Comparison of ENCODE assay signal across 19 cellular contexts in the genomic region with DNA sequence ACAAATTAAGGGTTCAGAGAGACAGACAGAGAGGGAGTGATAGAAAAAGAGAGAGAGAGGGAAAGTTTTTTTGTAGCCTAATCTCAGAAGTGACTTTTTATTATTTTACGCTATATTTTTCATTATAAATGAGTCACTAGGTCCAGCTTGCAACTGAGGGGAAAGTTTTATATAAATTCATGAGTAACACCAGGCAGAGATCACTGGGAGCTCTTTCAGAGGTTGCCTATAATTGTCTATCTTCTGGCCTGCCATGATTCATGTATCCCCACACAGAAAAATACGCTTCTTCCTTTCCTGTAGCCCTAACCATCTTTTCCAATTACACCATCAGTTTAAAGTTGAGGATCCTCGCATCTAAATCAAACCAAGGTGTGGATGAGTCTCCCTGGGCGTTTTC.
"Had no signal": no experiment of that assay in that cellular context is flagged by ENCODE, and none has a peak within 500 bp of the region (broad histone marks: within the 10 kb centered on the region; RNA-seq: fewer than 3 reads in every experiment).

No MANE protein-coding gene starts in this region.

- ATAC-seq: activated T-cell treated with anti-CD3 and anti-CD28 coated beads, Interleukin-2, amount 50 U/mL, for 4 hours; esophagus mucosa; gastroesophageal sphincter; left cardiac atrium; left ventricle myocardium superior; mucosa of descending colon; natural killer cell treated with Interleukin-12 subunit alpha and Interleukin-12 subunit beta and Interleukin-15 and Interleukin-18, amount 100 ng/mL, for 72 hours; right lobe of liver; stimulated activated naive CD8-positive, alpha-beta T cell treated with anti-CD3 and anti-CD28 coated beads, Interleukin-15, Interleukin-2, amounts not matched to agents 100 U/mL and 50 U/mL, for 24 hours had no signal

- H3K4me2 ChIP-seq: hepatocyte had no signal

- H2AFZ ChIP-seq: hepatocyte had no signal

- H3K36me3 ChIP-seq: gastroesophageal sphincter, neutrophil, right lobe of liver, uterus, WERI-Rb-1 had no signal

- H3K9me3 ChIP-seq: gastroesophageal sphincter, neutrophil, right lobe of liver, uterus had no signal

- H3K27ac ChIP-seq: gastroesophageal sphincter, hepatocyte, neutrophil, right lobe of liver, uterus, WERI-Rb-1 had no signal

- H3K79me2 ChIP-seq: hepatocyte had no signal

- H3K27me3 ChIP-seq: gastroesophageal sphincter, hepatocyte, neutrophil, right lobe of liver, uterus had no signal

- DNase-seq: activated CD4-positive, alpha-beta memory T cell treated with anti-CD3 and anti-CD28 coated beads, Interleukin-2, amount 10 ng/mL, durations not matched to agents 7 days and 5 days; activated CD4-positive, alpha-beta T cell treated with anti-CD3 and anti-CD28 coated beads, Interleukin-2, amount 10 ng/mL, durations not matched to agents 7 days and 5 days; activated CD4-positive, CD25-positive, alpha-beta regulatory T cell treated with anti-CD3 and anti-CD28 coated beads, Interleukin-2, amount 50 U/mL, for 72 hours; activated T-cell treated with anti-CD3 and anti-CD28 coated beads, Interleukin-2, amount 50 U/mL, for 4 hours; anterior cingulate cortex; endodermal cell; left cardiac atrium; left ventricle myocardium superior; mucosa of descending colon; right lobe of liver; stimulated activated CD4-positive, alpha-beta T cell treated with anti-CD3 and anti-CD28 coated beads, Interleukin-2, amount 100 ng/mL, for 48 hours; stimulated activated naive CD8-positive, alpha-beta T cell treated with anti-CD3 and anti-CD28 coated beads, Interleukin-15, Interleukin-2, amounts not matched to agents 100 U/mL and 50 U/mL, for 24 hours; uterus had no signal

- H3K4me1 ChIP-seq: gastroesophageal sphincter, right lobe of liver, uterus had no signal

- H3K4me3 ChIP-seq: gastroesophageal sphincter, hepatocyte, mucosa of descending colon, right lobe of liver, uterus had no signal
